In the genomic region with DNA sequence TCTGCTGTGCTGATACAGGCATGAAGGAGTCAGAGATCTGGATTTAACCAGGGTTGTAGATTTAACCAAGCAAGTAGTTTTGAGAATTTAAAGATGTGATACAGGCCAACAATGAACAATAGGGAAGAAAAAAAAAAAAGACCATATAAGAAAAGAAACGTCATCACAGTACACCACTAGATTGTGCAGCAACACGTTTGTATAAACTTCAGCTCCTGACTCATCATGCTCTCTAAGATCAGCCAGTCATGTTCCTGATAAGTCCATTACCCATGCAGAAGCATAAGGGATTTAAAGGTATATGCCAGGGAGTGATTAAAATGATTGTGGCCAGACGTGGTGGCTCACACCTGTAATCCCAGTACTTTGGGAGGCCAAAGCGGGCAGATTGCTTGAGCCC, we compare ENCODE assay signal across 2 cellular contexts.
TF ChIP-seq lines count a peak whose summit lies in the region.

No MANE protein-coding gene starts in this region.

TF ChIP-seq in HepG2, 621 proteins besides CTCF, POLR2A, EP300 and RAD21:
- TF ChIP-seq CREB1 (IDR thresholded peaks at IDR 0.05), result 0 out of 2 replicates have a peak, but pooled peaks have one; percentile 14
- TF ChIP-seq CREB1 (CRISPR knock-in tag; IDR thresholded peaks at IDR 0.05), result no peak
- no peak for TF ChIP-seq ZNF34 (CRISPR knock-in tag; IDR thresholded peaks at IDR 0.05; ENCODE audit: borderline replicate concordance)

TF ChIP-seq in SK-N-SH, 30 proteins besides CTCF, POLR2A, EP300 and RAD21:
- TF ChIP-seq, protein P1, sequence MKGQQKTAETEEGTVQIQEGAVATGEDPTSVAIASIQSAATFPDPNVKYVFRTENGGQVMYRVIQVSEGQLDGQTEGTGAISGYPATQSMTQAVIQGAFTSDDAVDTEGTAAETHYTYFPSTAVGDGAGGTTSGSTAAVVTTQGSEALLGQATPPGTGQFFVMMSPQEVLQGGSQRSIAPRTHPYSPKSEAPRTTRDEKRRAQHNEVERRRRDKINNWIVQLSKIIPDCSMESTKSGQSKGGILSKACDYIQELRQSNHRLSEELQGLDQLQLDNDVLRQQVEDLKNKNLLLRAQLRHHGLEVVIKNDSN (IDR thresholded peaks at IDR 0.05; ENCODE audit: borderline replicate concordance, low read depth), result no peak
- TF ChIP-seq MEF2A (IDR thresholded peaks at IDR 0.05; ENCODE audit: borderline replicate concordance, low read depth) (no peak), TAF1 (IDR thresholded peaks at IDR 0.05; ENCODE audit: borderline replicate concordance, low read depth, low read length) (no peak), RXRA (IDR thresholded peaks at IDR 0.05; ENCODE audit: borderline replicate concordance, low read depth) (no peak), ELF1 (IDR thresholded peaks at IDR 0.05) (no peak), SIN3A (IDR thresholded peaks at IDR 0.05; ENCODE audit: borderline replicate concordance, low read depth, low read length) (no peak), RCOR1 (IDR thresholded peaks at IDR 0.05; ENCODE audit: low read length) (no peak), FOXJ3 (CRISPR knock-in tag; IDR thresholded peaks at IDR 0.05) (no peak)
- TF ChIP-seq, protein P2, sequence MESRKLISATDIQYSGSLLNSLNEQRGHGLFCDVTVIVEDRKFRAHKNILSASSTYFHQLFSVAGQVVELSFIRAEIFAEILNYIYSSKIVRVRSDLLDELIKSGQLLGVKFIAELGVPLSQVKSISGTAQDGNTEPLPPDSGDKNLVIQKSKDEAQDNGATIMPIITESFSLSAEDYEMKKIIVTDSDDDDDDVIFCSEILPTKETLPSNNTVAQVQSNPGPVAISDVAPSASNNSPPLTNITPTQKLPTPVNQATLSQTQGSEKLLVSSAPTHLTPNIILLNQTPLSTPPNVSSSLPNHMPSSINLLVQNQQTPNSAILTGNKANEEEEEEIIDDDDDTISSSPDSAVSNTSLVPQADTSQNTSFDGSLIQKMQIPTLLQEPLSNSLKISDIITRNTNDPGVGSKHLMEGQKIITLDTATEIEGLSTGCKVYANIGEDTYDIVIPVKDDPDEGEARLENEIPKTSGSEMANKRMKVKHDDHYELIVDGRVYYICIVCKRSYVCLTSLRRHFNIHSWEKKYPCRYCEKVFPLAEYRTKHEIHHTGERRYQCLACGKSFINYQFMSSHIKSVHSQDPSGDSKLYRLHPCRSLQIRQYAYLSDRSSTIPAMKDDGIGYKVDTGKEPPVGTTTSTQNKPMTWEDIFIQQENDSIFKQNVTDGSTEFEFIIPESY (IDR thresholded peaks at IDR 0.05; ENCODE audit: borderline replicate concordance, low read depth), result no peak
- TF ChIP-seq, protein P3, sequence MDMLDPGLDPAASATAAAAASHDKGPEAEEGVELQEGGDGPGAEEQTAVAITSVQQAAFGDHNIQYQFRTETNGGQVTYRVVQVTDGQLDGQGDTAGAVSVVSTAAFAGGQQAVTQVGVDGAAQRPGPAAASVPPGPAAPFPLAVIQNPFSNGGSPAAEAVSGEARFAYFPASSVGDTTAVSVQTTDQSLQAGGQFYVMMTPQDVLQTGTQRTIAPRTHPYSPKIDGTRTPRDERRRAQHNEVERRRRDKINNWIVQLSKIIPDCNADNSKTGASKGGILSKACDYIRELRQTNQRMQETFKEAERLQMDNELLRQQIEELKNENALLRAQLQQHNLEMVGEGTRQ (IDR thresholded peaks at IDR 0.05; ENCODE audit: borderline replicate concordance, low read depth, low read length), result no peak
